Comparison of ENCODE assay signal across 18 cellular contexts in genomic region chr2:181907005-181907549, GRCh38. TPM values are rescaled to one million over a fixed set of nuclear protein-coding genes. Genes with fewer than 3 reads are reported as not detected.
DNase-seq lines count a peak whose midpoint lies in the region; ATAC-seq and TF ChIP-seq lines count a peak whose summit lies in the region.
"Had no signal": no experiment of that assay in that cellular context is flagged by ENCODE, and none has a peak within 500 bp of the region (broad histone marks: within the 10 kb centered on the region; RNA-seq: fewer than 3 reads in every experiment).

No MANE protein-coding gene starts in this region.

- H3K27ac ChIP-seq in MM.1S (ENCODE audit: low read length) (peak overlapping the region; percentile 34; the same call in 1 of the 2 replicates), Karpas-422 (ENCODE audit: low read length) (no peak overlapping the region)
- H3K27ac ChIP-seq: gastroesophageal sphincter, thoracic aorta had no signal

- H3K9me3 ChIP-seq in MM.1S (replicated peaks; ENCODE audit: insufficient read depth, low read length) (no peaks in the 10 kb centered on the region), Karpas-422 (ENCODE audit: low read length) (no peaks in the 10 kb centered on the region)
- H3K9me3 ChIP-seq: BE2C, gastroesophageal sphincter, thoracic aorta had no signal

- H3K79me2 ChIP-seq in MM.1S (ENCODE audit: low read length) = peaks cover 28% of the 10 kb centered on the region
- H3K79me2 ChIP-seq in Karpas-422 (ENCODE audit: low read length) = peaks cover 97% of the 10 kb centered on the region

- H3K9ac ChIP-seq in MM.1S (ENCODE audit: low read length) = no peak overlapping the region
- no peak overlapping the region for H3K9ac ChIP-seq in Karpas-422 (ENCODE audit: low read length)

- DNase-seq in MM.1S = peak; percentile 52
- DNase-seq in putamen (ENCODE audit: low spot score) = no peak
- no peak for DNase-seq in GM20000 (ENCODE audit: low spot score)
- no peak for DNase-seq in Karpas-422
- no peak for DNase-seq in cardiac septum (ENCODE audit: low spot score)
- DNase-seq: activated CD8-positive, alpha-beta memory T cell treated with anti-CD3 and anti-CD28 coated beads, Interleukin-2, amount 50 U/mL, for 4 hours; BE2C; cerebellar nuclear complex; H9; NCI-H1417 treated with DMSO at 0.1 percent for 48 hours; nephron progenitor cell; retina had no signal

- TF ChIP-seq CTCF in MM.1S (IDR thresholded peaks at IDR 0.05; ENCODE audit: low read length) (no peak), GM20000 (IDR thresholded peaks at IDR 0.05; ENCODE audit: extremely low read depth, missing control alignments) (no peak)

- peak; percentile 46 for ATAC-seq in GM18511 (IDR thresholded peaks at IDR 0.05; ENCODE audit: unreplicated experiment)
- ATAC-seq in GM19455 (IDR thresholded peaks at IDR 0.05; ENCODE audit: unreplicated experiment) = peak; percentile 54
- ATAC-seq in HG02798 (IDR thresholded peaks at IDR 0.05; ENCODE audit: poor library complexity, unreplicated experiment) = peak; percentile 74
- ATAC-seq: gastroesophageal sphincter, K562 had no signal

- H3K9me2 ChIP-seq in MM.1S (replicated peaks; ENCODE audit: insufficient read depth, low read length) (no peaks in the 10 kb centered on the region), Karpas-422 (replicated peaks; ENCODE audit: insufficient read depth, low read length) (no peaks in the 10 kb centered on the region)

- no peak overlapping the region for H2AFZ ChIP-seq in MM.1S (ENCODE audit: low read length)
- H2AFZ ChIP-seq in Karpas-422 (ENCODE audit: low read length) = no peak overlapping the region

- H3K36me3 ChIP-seq in MM.1S (replicated peaks; ENCODE audit: insufficient read depth, low read length) (no peaks in the 10 kb centered on the region; the same call in 1 of the 2 replicates), Karpas-422 (ENCODE audit: insufficient read depth, low read length) (peaks cover 81% of the 10 kb centered on the region)
- H3K36me3 ChIP-seq: BE2C had no signal

- intact Hi-C loops in cardiac septum (cut with DNase I) = no loop called here

- H3K4me3 ChIP-seq in MM.1S (ENCODE audit: low read length) = no peak overlapping the region
- H3K4me3 ChIP-seq in Karpas-422 (ENCODE audit: low read length) = no peak overlapping the region
- H3K4me3 ChIP-seq: gastroesophageal sphincter, K562, thoracic aorta had no signal

- no peaks in the 10 kb centered on the region for H3K27me3 ChIP-seq in MM.1S (replicated peaks; ENCODE audit: insufficient read depth, low read length)
- H3K27me3 ChIP-seq in Karpas-422 (ENCODE audit: low read length) = no peaks in the 10 kb centered on the region
- H3K27me3 ChIP-seq: BE2C, gastroesophageal sphincter had no signal

- H4K20me1 ChIP-seq in MM.1S (ENCODE audit: insufficient read depth, low read length) (no peaks in the 10 kb centered on the region), Karpas-422 (ENCODE audit: insufficient read depth, low read depth, low read length) (no peaks in the 10 kb centered on the region)

- H3K4me1 ChIP-seq in MM.1S (ENCODE audit: low read length) = peaks cover 59% of the 10 kb centered on the region
- H3K4me1 ChIP-seq in Karpas-422 (ENCODE audit: low read length) = peaks cover 30% of the 10 kb centered on the region
- H3K4me1 ChIP-seq: BE2C had no signal

- peaks cover 34% of the 10 kb centered on the region for H3F3A ChIP-seq in MM.1S (ENCODE audit: insufficient read depth, low read length)

- H3K4me2 ChIP-seq in MM.1S (ENCODE audit: low read depth, low read length) = peak overlapping the region; percentile 66
- H3K4me2 ChIP-seq in Karpas-422 (ENCODE audit: low read depth, low read length, poor library complexity, severe bottlenecking) = no peak overlapping the region

RNA-seq across cellular contexts. Expression of gene ITPRID2, which starts 15.5 kb away (rescaled TPM):
- 82.0 and 136 TPM in 2 replicates for total RNA-seq in Karpas-422 (2014; rRNA removed; shearing (Covaris generic); ENCODE audit: low replicate concordance)
- total RNA-seq in cardiac septum = 80.8 TPM
